ENCODE assay signal across 8 cellular contexts in genomic region chr19:5048091-5048726, GRCh38.
DNase-seq lines count a peak whose midpoint lies in the region; ATAC-seq and TF ChIP-seq lines count a peak whose summit lies in the region.

No MANE protein-coding gene starts in this region.

- H3K9me3 ChIP-seq in heart right ventricle (no peaks in the 10 kb centered on the region), psoas muscle (no peaks in the 10 kb centered on the region), aorta (ENCODE audit: control insufficient read depth, low read length) (no peaks in the 10 kb centered on the region)

- H3K36me3 ChIP-seq in heart right ventricle (peaks cover 0 to 56% (median 7%) of the 10 kb centered on the region in 9 donors), psoas muscle (ENCODE audit: insufficient read depth in 1 of 2, low read depth in 1 of 2) (peaks cover 0 to 17% of the 10 kb centered on the region in 2 donors), aorta (ENCODE audit: control insufficient read depth in 1 of 2, insufficient read depth in 2 of 2, low read length in 1 of 2) (no peaks in the 10 kb centered on the region)

- H3K27me3 ChIP-seq in heart right ventricle, result no peaks in the 10 kb centered on the region
- no peaks in the 10 kb centered on the region for H3K27me3 ChIP-seq in psoas muscle (ENCODE audit: insufficient read depth in 3 of 3, low read length in 2 of 3)
- no peaks in the 10 kb centered on the region for H3K27me3 ChIP-seq in aorta (ENCODE audit: control insufficient read depth in 1 of 2, insufficient read depth in 2 of 2, low read length in 1 of 2)

- no peaks in the 10 kb centered on the region for H3K4me1 Mint-ChIP-seq in activated naive CD8-positive, alpha-beta T cell treated with anti-CD3 and anti-CD28 coated beads, Interleukin-2, amount 50 U/mL, for 24 hours

- H3K4me3 Mint-ChIP-seq in activated naive CD8-positive, alpha-beta T cell treated with anti-CD3 and anti-CD28 coated beads, Interleukin-2, amount 50 U/mL, for 24 hours, result no peak overlapping the region

- peaks cover 14 to 53% (median 31%) of the 10 kb centered on the region in 9 donors for H3K4me1 ChIP-seq in heart right ventricle
- H3K4me1 ChIP-seq in psoas muscle, result peaks cover 39% of the 10 kb centered on the region
- H3K4me1 ChIP-seq in aorta (ENCODE audit: control insufficient read depth in 1 of 2, insufficient read depth in 2 of 2, low read length in 2 of 2), result no peaks in the 10 kb centered on the region

- H3K9me3 Mint-ChIP-seq in activated naive CD8-positive, alpha-beta T cell treated with anti-CD3 and anti-CD28 coated beads, Interleukin-2, amount 50 U/mL, for 24 hours, result no peaks in the 10 kb centered on the region

- H3K27ac ChIP-seq in heart right ventricle (no peak overlapping the region), psoas muscle (no peak overlapping the region), aorta (ENCODE audit: low read depth in 1 of 2, low read length in 2 of 2) (no peak overlapping the region)

- H3K27ac Mint-ChIP-seq in activated naive CD8-positive, alpha-beta T cell treated with anti-CD3 and anti-CD28 coated beads, Interleukin-2, amount 50 U/mL, for 24 hours, result no peak overlapping the region

- peak; percentile 67 for DNase-seq in DMS79 treated with DMSO at 0.1 percent for 48 hours (lab: John Stamatoyannopoulos, UW)
- peak; percentile 66 for DNase-seq in LHCN-M2 (ENCODE audit: low read depth)
- peak; percentile 68 for DNase-seq in SW480 (ENCODE audit: low spot score)
- peak; percentile 74 for DNase-seq in activated naive CD8-positive, alpha-beta T cell treated with anti-CD3 and anti-CD28 coated beads, Interleukin-2, amount 50 U/mL, for 24 hours
- DNase-seq in heart right ventricle, result peak; percentile 68 to 78
- DNase-seq in psoas muscle, result peak; percentile 81 to 89
- peak; percentile 86 to 93 for DNase-seq in aorta

- 31 to 33% methylated on average over 41 to 44 of the region's 44 CpGs for WGBS in heart right ventricle, 2 donors
- 27 to 34% (median 28%) methylated on average over 39 to 44 of the region's 44 CpGs for WGBS in psoas muscle, 3 donors
- WGBS in aorta, 2 donors, result 6% methylated on average over 43 to 44 of the region's 44 CpGs

- intact Hi-C loops in heart right ventricle (cut with DNase I), result loop anchor here (5.0 to 10.0 kb wide), 4 partner anchors 94 to 529 kb away; no protein-coding TSS in a partner anchor
- intact Hi-C loops in psoas muscle (cut with DNase I), result loop anchor here in 1 of 2 donors (2.0 to 5.0 kb wide), 4 partner anchors 39 to 531 kb away; no protein-coding TSS in a partner anchor
- intact Hi-C loops in aorta (cut with DNase I), result loop anchor here (1.0 to 5.0 kb wide), 2 partner anchors 529 to 530 kb away; no protein-coding TSS in a partner anchor

- H3K36me3 Mint-ChIP-seq in activated naive CD8-positive, alpha-beta T cell treated with anti-CD3 and anti-CD28 coated beads, Interleukin-2, amount 50 U/mL, for 24 hours (ENCODE audit: low read depth), result no peaks in the 10 kb centered on the region

- ATAC-seq in activated naive CD8-positive, alpha-beta T cell treated with anti-CD3 and anti-CD28 coated beads, Interleukin-2, amount 50 U/mL, for 24 hours, result peak; percentile 72
- ATAC-seq in heart right ventricle (peak; percentile 77 to 93 (median 89)), psoas muscle (peak; percentile 82 to 93 (median 84)), aorta (ENCODE audit: low FRiP score) (peak; percentile 92), GM19351 (IDR thresholded peaks at IDR 0.05; ENCODE audit: unreplicated experiment) (no peak)

- peak; percentile 90 to 98 (median 96) for TF ChIP-seq CTCF in heart right ventricle (IDR thresholded peaks at IDR 0.05)
- peak; percentile 99 for TF ChIP-seq CTCF in psoas muscle (IDR thresholded peaks at IDR 0.05)

- H3K27me3 Mint-ChIP-seq in activated naive CD8-positive, alpha-beta T cell treated with anti-CD3 and anti-CD28 coated beads, Interleukin-2, amount 50 U/mL, for 24 hours, result no peaks in the 10 kb centered on the region

- H3K4me3 ChIP-seq in heart right ventricle, result no peak overlapping the region
- peak overlapping the region; percentile 18 for H3K4me3 ChIP-seq in psoas muscle
- H3K4me3 ChIP-seq in aorta (ENCODE audit: low read length in 2 of 2), result no peak overlapping the region
